ENCODE assay signal across 21 cellular contexts in genomic region chr4:113773014-113773413, GRCh38. TPM values are rescaled to one million over a fixed set of nuclear protein-coding genes. Genes with fewer than 3 reads are reported as not detected.
DNase-seq lines count a peak whose midpoint lies in the region; ATAC-seq and TF ChIP-seq lines count a peak whose summit lies in the region.
"Had no signal": no experiment of that assay in that cellular context is flagged by ENCODE, and none has a peak within 500 bp of the region (broad histone marks: within the 10 kb centered on the region; RNA-seq: fewer than 3 reads in every experiment).

No MANE protein-coding gene starts in this region.

- H3K9ac ChIP-seq in Loucy (ENCODE audit: low read depth, low read length, poor library complexity, severe bottlenecking): no peak overlapping the region
- H3K9ac ChIP-seq: GM23248, SK-N-SH had no signal

- peak; percentile 22 for DNase-seq in activated T-cell treated with anti-CD3 and anti-CD28 coated beads, Interleukin-2, amount 50 U/mL, for 1 hour
- DNase-seq in activated T-cell treated with anti-CD3 and anti-CD28 coated beads for 4 hours (no peak), DMS 273 (lab: John Stamatoyannopoulos, UW; ENCODE audit: unreplicated experiment) (no peak), NCI-H2107 treated with DMSO at 0.1 percent for 48 hours (lab: John Stamatoyannopoulos, UW; ENCODE audit: unreplicated experiment) (no peak), mucosa of gallbladder (ENCODE audit: low spot score) (no peak)
- no peak for DNase-seq in activated T-helper 1 cell treated with anti-CD3 and anti-CD28 coated beads, Interleukin-12 subunit alpha, Interleukin-12 subunit beta, Interleukin-2, Interleukin-4 antibody, amounts not matched to agents 30 ng/mL and 10 ng/mL and 1 ng/mL, durations not matched to agents 14 hours and 24 hours and 36 hours (ENCODE audit: low spot score)
- peak; percentile 23 for DNase-seq in stimulated activated naive CD8-positive, alpha-beta T cell treated with anti-CD3 and anti-CD28 coated beads, Interleukin-15, Interleukin-2, amounts not matched to agents 100 U/mL and 50 U/mL, for 24 hours
- DNase-seq: activated CD4-positive, CD25-positive, alpha-beta regulatory T cell treated with anti-CD3 and anti-CD28 coated beads, Interleukin-2, amount 50 U/mL, for 72 hours; adrenal gland; GM23248; head of caudate nucleus; left ventricle myocardium superior; NCI-H1694; NCI-H69; SK-N-SH; stimulated activated CD4-positive, alpha-beta T cell treated with anti-CD3 and anti-CD28 coated beads, Interleukin-4, amount 100 ng/mL, for 1 hour had no signal

- no peaks in the 10 kb centered on the region for H3K36me3 Mint-ChIP-seq in activated T-helper 1 cell treated with anti-CD3 and anti-CD28 coated beads, Interleukin-12 subunit alpha, Interleukin-12 subunit beta, Interleukin-2, Interleukin-4 antibody, amounts not matched to agents 30 ng/mL and 10 ng/mL and 1 ng/mL, durations not matched to agents 14 hours and 24 hours and 36 hours (ENCODE audit: low read depth)

- peak overlapping the region; percentile 37 for H3K4me3 Mint-ChIP-seq in activated T-helper 1 cell treated with anti-CD3 and anti-CD28 coated beads, Interleukin-12 subunit alpha, Interleukin-12 subunit beta, Interleukin-2, Interleukin-4 antibody, amounts not matched to agents 30 ng/mL and 10 ng/mL and 1 ng/mL, durations not matched to agents 14 hours and 24 hours and 36 hours

- H4K20me1 ChIP-seq in Loucy (ENCODE audit: insufficient read depth, low read length, poor library complexity, severe bottlenecking): no peaks in the 10 kb centered on the region

- no peak overlapping the region for H2AFZ ChIP-seq in Loucy (ENCODE audit: low read length)
- H2AFZ ChIP-seq: GM23248 had no signal

- peaks cover 2% of the 10 kb centered on the region for H3K27me3 Mint-ChIP-seq in activated T-helper 1 cell treated with anti-CD3 and anti-CD28 coated beads, Interleukin-12 subunit alpha, Interleukin-12 subunit beta, Interleukin-2, Interleukin-4 antibody, amounts not matched to agents 30 ng/mL and 10 ng/mL and 1 ng/mL, durations not matched to agents 14 hours and 24 hours and 36 hours (ENCODE audit: insufficient read depth)

- H3K27ac Mint-ChIP-seq in activated T-helper 1 cell treated with anti-CD3 and anti-CD28 coated beads, Interleukin-12 subunit alpha, Interleukin-12 subunit beta, Interleukin-2, Interleukin-4 antibody, amounts not matched to agents 30 ng/mL and 10 ng/mL and 1 ng/mL, durations not matched to agents 14 hours and 24 hours and 36 hours: peak overlapping the region; percentile 22

- peak overlapping the region; percentile 66 for H3K4me3 ChIP-seq in Loucy (ENCODE audit: low read length, poor library complexity, severe bottlenecking)
- H3K4me3 ChIP-seq: A549, adrenal gland, coronary artery, GM23248, smooth muscle cell had no signal

- H3K79me2 ChIP-seq in Loucy (ENCODE audit: insufficient read depth, low read length): no peaks in the 10 kb centered on the region

- intact Hi-C loops in activated T-helper 1 cell treated with anti-CD3 and anti-CD28 coated beads, Interleukin-12 subunit alpha, Interleukin-12 subunit beta, Interleukin-2, Interleukin-4 antibody, amounts not matched to agents 30 ng/mL and 10 ng/mL and 1 ng/mL, durations not matched to agents 14 hours and 24 hours and 36 hours (cut with micrococcal nuclease): no loop called here

- H3K9me3 ChIP-seq in Loucy (ENCODE audit: insufficient read depth, low read depth, low read length): no peaks in the 10 kb centered on the region
- H3K9me3 ChIP-seq: A549, adrenal gland, neutrophil, SK-N-SH had no signal

- no peak for ATAC-seq in stimulated activated naive CD8-positive, alpha-beta T cell treated with anti-CD3 and anti-CD28 coated beads, Interleukin-15, Interleukin-2, amounts not matched to agents 100 U/mL and 50 U/mL, for 24 hours
- ATAC-seq: A549, left ventricle myocardium superior had no signal

- H3K4me2 ChIP-seq in Loucy (ENCODE audit: low read depth, low read length, poor library complexity, severe bottlenecking): peak overlapping the region; percentile 91
- H3K4me2 ChIP-seq: A549, SK-N-SH, smooth muscle cell had no signal

- peaks cover 8% of the 10 kb centered on the region; the same call in 1 of the 2 replicates for H3F3A ChIP-seq in Loucy (ENCODE audit: low read depth)

- peaks cover 21% of the 10 kb centered on the region for H3K4me1 ChIP-seq in Loucy (ENCODE audit: insufficient read depth, low read length, poor library complexity, severe bottlenecking)
- H3K4me1 ChIP-seq: A549, adrenal gland had no signal

- peaks cover 15% of the 10 kb centered on the region for H3K4me1 Mint-ChIP-seq in activated T-helper 1 cell treated with anti-CD3 and anti-CD28 coated beads, Interleukin-12 subunit alpha, Interleukin-12 subunit beta, Interleukin-2, Interleukin-4 antibody, amounts not matched to agents 30 ng/mL and 10 ng/mL and 1 ng/mL, durations not matched to agents 14 hours and 24 hours and 36 hours (ENCODE audit: low read depth)

- no peak for TF ChIP-seq CTCF in Loucy (conservative IDR thresholded peaks at IDR 0.05; ENCODE audit: low read length)

- H3K36me3 ChIP-seq in Loucy (ENCODE audit: insufficient read depth, low read length): no peaks in the 10 kb centered on the region
- H3K36me3 ChIP-seq: adrenal gland, neutrophil had no signal

- no peaks in the 10 kb centered on the region for H3K9me2 ChIP-seq in Loucy (replicated peaks; ENCODE audit: low read depth, low read length)
- H3K9me2 ChIP-seq: SK-N-SH had no signal

- H3K27me3 ChIP-seq in Loucy (ENCODE audit: insufficient read depth, low read length, poor library complexity, severe bottlenecking): no peaks in the 10 kb centered on the region
- H3K27me3 ChIP-seq: adrenal gland had no signal

- peaks cover 7% of the 10 kb centered on the region for H3K9me3 Mint-ChIP-seq in activated T-helper 1 cell treated with anti-CD3 and anti-CD28 coated beads, Interleukin-12 subunit alpha, Interleukin-12 subunit beta, Interleukin-2, Interleukin-4 antibody, amounts not matched to agents 30 ng/mL and 10 ng/mL and 1 ng/mL, durations not matched to agents 14 hours and 24 hours and 36 hours

RNA-seq across cellular contexts. Expression of gene CAMK2D, which starts 11.5 kb away (rescaled TPM):
- 67.7 and 73.5 TPM in 2 replicates for total RNA-seq in activated T-helper 1 cell treated with anti-CD3 and anti-CD28 coated beads, Interleukin-12 subunit alpha, Interleukin-12 subunit beta, Interleukin-2, Interleukin-4 antibody, amounts not matched to agents 30 ng/mL and 10 ng/mL and 1 ng/mL, durations not matched to agents 14 hours and 24 hours and 36 hours
- 61.0 TPM for total RNA-seq in mucosa of gallbladder

Comparison
In these comparisons a context has a peak if more than half of its experiments do, and no peak if none do; other contexts are left out.
1. DNase-seq: peak in activated T-cell treated with anti-CD3 and anti-CD28 coated beads, Interleukin-2, amount 50 U/mL, for 1 hour (single experiment) and stimulated activated naive CD8-positive, alpha-beta T cell treated with anti-CD3 and anti-CD28 coated beads, Interleukin-15, Interleukin-2, amounts not matched to agents 100 U/mL and 50 U/mL, for 24 hours (single experiment); none in activated T-cell treated with anti-CD3 and anti-CD28 coated beads for 4 hours (single experiment), activated T-helper 1 cell treated with anti-CD3 and anti-CD28 coated beads, Interleukin-12 subunit alpha, Interleukin-12 subunit beta, Interleukin-2, Interleukin-4 antibody, amounts not matched to agents 30 ng/mL and 10 ng/mL and 1 ng/mL, durations not matched to agents 14 hours and 24 hours and 36 hours (single experiment), DMS 273 (single experiment), NCI-H2107 treated with DMSO at 0.1 percent for 48 hours (single experiment) and mucosa of gallbladder (single experiment).